In the genomic region with DNA sequence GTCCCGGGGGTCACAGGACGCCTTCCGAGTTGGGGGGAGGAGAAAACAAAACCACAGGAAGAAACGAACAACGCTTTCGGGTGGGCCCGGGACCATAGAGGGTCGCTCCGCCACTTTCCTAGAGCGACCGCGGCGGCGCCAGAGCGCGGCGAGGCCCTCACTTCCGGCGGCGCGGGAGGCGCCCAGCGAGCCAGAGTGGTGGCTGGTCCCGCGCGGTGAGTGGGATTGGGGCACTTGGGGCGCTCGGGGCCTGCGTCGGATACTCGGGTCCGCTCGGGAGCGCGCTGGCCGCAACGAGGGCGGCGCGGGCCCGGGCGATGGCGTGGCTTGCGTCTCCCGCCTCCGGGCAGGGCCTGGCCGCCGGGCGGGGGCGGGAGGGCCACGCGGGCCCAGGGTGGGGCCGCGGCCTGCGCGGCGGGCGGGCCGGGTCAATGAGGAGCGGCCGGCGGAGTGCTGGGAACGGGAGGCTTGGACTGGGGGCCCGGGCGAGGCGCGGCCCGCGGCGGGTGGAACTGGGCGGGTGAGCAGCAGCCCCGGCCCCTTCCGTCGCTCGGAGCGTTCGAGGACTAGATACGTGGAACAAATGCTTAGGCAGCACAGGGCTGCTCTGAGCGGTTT, we compare ENCODE assay signal across 1 cellular context.
TF ChIP-seq lines count a peak whose summit lies in the region.

A gene (plus strand): TSS at position 160 of the 618 bp plus-strand sequence. CDS start 2,446 bp downstream, outside the sequence.

TF ChIP-seq in K562, 482 proteins besides CTCF, POLR2A, EP300 and RAD21 (continued from another document and continues in another):
- TF ChIP-seq, protein P1, sequence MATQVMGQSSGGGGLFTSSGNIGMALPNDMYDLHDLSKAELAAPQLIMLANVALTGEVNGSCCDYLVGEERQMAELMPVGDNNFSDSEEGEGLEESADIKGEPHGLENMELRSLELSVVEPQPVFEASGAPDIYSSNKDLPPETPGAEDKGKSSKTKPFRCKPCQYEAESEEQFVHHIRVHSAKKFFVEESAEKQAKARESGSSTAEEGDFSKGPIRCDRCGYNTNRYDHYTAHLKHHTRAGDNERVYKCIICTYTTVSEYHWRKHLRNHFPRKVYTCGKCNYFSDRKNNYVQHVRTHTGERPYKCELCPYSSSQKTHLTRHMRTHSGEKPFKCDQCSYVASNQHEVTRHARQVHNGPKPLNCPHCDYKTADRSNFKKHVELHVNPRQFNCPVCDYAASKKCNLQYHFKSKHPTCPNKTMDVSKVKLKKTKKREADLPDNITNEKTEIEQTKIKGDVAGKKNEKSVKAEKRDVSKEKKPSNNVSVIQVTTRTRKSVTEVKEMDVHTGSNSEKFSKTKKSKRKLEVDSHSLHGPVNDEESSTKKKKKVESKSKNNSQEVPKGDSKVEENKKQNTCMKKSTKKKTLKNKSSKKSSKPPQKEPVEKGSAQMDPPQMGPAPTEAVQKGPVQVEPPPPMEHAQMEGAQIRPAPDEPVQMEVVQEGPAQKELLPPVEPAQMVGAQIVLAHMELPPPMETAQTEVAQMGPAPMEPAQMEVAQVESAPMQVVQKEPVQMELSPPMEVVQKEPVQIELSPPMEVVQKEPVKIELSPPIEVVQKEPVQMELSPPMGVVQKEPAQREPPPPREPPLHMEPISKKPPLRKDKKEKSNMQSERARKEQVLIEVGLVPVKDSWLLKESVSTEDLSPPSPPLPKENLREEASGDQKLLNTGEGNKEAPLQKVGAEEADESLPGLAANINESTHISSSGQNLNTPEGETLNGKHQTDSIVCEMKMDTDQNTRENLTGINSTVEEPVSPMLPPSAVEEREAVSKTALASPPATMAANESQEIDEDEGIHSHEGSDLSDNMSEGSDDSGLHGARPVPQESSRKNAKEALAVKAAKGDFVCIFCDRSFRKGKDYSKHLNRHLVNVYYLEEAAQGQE (CRISPR knock-in tag; IDR thresholded peaks at IDR 0.05; ENCODE audit: low read depth) = 0 out of 2 replicates have a peak, but pooled peaks have one; percentile 19
- TF ChIP-seq, protein P2, sequence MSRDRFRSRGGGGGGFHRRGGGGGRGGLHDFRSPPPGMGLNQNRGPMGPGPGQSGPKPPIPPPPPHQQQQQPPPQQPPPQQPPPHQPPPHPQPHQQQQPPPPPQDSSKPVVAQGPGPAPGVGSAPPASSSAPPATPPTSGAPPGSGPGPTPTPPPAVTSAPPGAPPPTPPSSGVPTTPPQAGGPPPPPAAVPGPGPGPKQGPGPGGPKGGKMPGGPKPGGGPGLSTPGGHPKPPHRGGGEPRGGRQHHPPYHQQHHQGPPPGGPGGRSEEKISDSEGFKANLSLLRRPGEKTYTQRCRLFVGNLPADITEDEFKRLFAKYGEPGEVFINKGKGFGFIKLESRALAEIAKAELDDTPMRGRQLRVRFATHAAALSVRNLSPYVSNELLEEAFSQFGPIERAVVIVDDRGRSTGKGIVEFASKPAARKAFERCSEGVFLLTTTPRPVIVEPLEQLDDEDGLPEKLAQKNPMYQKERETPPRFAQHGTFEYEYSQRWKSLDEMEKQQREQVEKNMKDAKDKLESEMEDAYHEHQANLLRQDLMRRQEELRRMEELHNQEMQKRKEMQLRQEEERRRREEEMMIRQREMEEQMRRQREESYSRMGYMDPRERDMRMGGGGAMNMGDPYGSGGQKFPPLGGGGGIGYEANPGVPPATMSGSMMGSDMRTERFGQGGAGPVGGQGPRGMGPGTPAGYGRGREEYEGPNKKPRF (IDR thresholded peaks at IDR 0.05; ENCODE audit: low read depth, low read length) = no peak
- TF ChIP-seq BACH1 (tag; IDR thresholded peaks at IDR 0.05) (no peak), IFI16 (CRISPR knock-in tag; IDR thresholded peaks at IDR 0.05) (no peak), CBX5 (IDR thresholded peaks at IDR 0.05; ENCODE audit: borderline replicate concordance, low read depth) (0 out of 2 replicates have a peak, but pooled peaks have one; percentile 66), PML (IDR thresholded peaks at IDR 0.05; ENCODE audit: low read length) (no peak), ZNF347 (CRISPR knock-in tag; IDR thresholded peaks at IDR 0.05; ENCODE audit: low read depth) (no peak), ZFP30 (CRISPR knock-in tag; IDR thresholded peaks at IDR 0.05; ENCODE audit: borderline replicate concordance) (no peak), SNRNP70 (optimal IDR thresholded peaks at IDR 0.05; ENCODE audit: low read depth, low read length) (no peak), CCAR2 (IDR thresholded peaks at IDR 0.05; ENCODE audit: low read depth, low read length) (no peak), NFIC (IDR thresholded peaks at IDR 0.05) (no peak; the same call in 1 of the 2 replicates), C11orf30 (IDR thresholded peaks at IDR 0.05; ENCODE audit: low read depth) (no peak), ZNF584 (CRISPR knock-in tag; IDR thresholded peaks at IDR 0.05; ENCODE audit: low read depth) (peak; percentile 70), NFE2L1 (tag; IDR thresholded peaks at IDR 0.05; ENCODE audit: borderline replicate concordance, low read depth) (no peak), NFIX (CRISPR knock-in tag; IDR thresholded peaks at IDR 0.05; ENCODE audit: low read depth) (no peak), NBN (IDR thresholded peaks at IDR 0.05; ENCODE audit: low read depth) (no peak), LARP7 (IDR thresholded peaks at IDR 0.05) (no peak), ZNF431 (CRISPR knock-in tag; IDR thresholded peaks at IDR 0.05) (peak; percentile 61; the same call in 1 of the 2 replicates), ZNF212 (CRISPR knock-in tag; IDR thresholded peaks at IDR 0.05) (no peak), ZNF589 (CRISPR knock-in tag; IDR thresholded peaks at IDR 0.05; ENCODE audit: low read depth) (peak; percentile 87), IRF2 (CRISPR knock-in tag; IDR thresholded peaks at IDR 0.05) (0 out of 2 replicates have a peak, but pooled peaks have one; percentile 65), HDAC1 (IDR thresholded peaks at IDR 0.05) (0 out of 4 replicates have a peak, but pooled peaks of 1 of the 2 experiments have one; percentile 16), DMBX1 (CRISPR knock-in tag; IDR thresholded peaks at IDR 0.05; ENCODE audit: borderline replicate concordance) (peak; percentile 28; the same call in 1 of the 2 replicates), FOS (IDR thresholded peaks at IDR 0.05; ENCODE audit: extremely low read depth, insufficient read length) (no peak)
- TF ChIP-seq, protein P3, sequence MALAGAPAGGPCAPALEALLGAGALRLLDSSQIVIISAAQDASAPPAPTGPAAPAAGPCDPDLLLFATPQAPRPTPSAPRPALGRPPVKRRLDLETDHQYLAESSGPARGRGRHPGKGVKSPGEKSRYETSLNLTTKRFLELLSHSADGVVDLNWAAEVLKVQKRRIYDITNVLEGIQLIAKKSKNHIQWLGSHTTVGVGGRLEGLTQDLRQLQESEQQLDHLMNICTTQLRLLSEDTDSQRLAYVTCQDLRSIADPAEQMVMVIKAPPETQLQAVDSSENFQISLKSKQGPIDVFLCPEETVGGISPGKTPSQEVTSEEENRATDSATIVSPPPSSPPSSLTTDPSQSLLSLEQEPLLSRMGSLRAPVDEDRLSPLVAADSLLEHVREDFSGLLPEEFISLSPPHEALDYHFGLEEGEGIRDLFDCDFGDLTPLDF (CRISPR knock-in tag; IDR thresholded peaks at IDR 0.05) = peak; percentile 56; the same call in 1 of the 2 replicates
- TF ChIP-seq, protein P4, sequence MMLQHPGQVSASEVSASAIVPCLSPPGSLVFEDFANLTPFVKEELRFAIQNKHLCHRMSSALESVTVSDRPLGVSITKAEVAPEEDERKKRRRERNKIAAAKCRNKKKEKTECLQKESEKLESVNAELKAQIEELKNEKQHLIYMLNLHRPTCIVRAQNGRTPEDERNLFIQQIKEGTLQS (IDR thresholded peaks at IDR 0.05) = no peak
- TF ChIP-seq, protein P4 (CRISPR knock-in tag; conservative IDR thresholded peaks at IDR 0.05) = peak; percentile 22; the same call in 1 of the 2 replicates
- TF ChIP-seq, protein P5, sequence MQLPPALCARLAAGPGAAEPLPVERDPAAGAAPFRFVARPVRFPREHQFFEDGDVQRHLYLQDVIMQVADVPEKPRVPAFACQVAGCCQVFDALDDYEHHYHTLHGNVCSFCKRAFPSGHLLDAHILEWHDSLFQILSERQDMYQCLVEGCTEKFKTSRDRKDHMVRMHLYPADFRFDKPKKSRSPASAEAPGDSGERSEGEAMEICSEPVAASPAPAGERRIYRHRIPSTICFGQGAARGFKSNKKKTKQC (CRISPR knock-in tag; IDR thresholded peaks at IDR 0.05) = peak; percentile 93
- TF ChIP-seq, protein P6, sequence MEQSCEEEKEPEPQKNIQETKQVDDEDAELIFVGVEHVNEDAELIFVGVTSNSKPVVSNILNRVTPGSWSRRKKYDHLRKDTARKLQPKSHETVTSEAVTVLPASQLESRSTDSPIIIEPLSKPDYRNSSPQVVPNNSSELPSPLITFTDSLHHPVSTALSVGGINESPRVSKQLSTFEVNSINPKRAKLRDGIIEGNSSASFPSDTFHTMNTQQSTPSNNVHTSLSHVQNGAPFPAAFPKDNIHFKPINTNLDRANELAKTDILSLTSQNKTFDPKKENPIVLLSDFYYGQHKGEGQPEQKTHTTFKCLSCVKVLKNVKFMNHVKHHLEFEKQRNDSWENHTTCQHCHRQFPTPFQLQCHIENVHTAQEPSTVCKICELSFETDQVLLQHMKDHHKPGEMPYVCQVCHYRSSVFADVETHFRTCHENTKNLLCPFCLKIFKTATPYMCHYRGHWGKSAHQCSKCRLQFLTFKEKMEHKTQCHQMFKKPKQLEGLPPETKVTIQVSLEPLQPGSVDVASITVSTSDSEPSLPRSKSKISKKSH (CRISPR knock-in tag; IDR thresholded peaks at IDR 0.05) = no peak
- TF ChIP-seq, protein P7, sequence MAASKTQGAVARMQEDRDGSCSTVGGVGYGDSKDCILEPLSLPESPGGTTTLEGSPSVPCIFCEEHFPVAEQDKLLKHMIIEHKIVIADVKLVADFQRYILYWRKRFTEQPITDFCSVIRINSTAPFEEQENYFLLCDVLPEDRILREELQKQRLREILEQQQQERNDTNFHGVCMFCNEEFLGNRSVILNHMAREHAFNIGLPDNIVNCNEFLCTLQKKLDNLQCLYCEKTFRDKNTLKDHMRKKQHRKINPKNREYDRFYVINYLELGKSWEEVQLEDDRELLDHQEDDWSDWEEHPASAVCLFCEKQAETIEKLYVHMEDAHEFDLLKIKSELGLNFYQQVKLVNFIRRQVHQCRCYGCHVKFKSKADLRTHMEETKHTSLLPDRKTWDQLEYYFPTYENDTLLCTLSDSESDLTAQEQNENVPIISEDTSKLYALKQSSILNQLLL (CRISPR knock-in tag; IDR thresholded peaks at IDR 0.05; ENCODE audit: borderline replicate concordance) = no peak
- TF ChIP-seq, protein P8, sequence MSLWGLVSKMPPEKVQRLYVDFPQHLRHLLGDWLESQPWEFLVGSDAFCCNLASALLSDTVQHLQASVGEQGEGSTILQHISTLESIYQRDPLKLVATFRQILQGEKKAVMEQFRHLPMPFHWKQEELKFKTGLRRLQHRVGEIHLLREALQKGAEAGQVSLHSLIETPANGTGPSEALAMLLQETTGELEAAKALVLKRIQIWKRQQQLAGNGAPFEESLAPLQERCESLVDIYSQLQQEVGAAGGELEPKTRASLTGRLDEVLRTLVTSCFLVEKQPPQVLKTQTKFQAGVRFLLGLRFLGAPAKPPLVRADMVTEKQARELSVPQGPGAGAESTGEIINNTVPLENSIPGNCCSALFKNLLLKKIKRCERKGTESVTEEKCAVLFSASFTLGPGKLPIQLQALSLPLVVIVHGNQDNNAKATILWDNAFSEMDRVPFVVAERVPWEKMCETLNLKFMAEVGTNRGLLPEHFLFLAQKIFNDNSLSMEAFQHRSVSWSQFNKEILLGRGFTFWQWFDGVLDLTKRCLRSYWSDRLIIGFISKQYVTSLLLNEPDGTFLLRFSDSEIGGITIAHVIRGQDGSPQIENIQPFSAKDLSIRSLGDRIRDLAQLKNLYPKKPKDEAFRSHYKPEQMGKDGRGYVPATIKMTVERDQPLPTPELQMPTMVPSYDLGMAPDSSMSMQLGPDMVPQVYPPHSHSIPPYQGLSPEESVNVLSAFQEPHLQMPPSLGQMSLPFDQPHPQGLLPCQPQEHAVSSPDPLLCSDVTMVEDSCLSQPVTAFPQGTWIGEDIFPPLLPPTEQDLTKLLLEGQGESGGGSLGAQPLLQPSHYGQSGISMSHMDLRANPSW (CRISPR knock-in tag; IDR thresholded peaks at IDR 0.05) = no peak
- TF ChIP-seq, protein P9, sequence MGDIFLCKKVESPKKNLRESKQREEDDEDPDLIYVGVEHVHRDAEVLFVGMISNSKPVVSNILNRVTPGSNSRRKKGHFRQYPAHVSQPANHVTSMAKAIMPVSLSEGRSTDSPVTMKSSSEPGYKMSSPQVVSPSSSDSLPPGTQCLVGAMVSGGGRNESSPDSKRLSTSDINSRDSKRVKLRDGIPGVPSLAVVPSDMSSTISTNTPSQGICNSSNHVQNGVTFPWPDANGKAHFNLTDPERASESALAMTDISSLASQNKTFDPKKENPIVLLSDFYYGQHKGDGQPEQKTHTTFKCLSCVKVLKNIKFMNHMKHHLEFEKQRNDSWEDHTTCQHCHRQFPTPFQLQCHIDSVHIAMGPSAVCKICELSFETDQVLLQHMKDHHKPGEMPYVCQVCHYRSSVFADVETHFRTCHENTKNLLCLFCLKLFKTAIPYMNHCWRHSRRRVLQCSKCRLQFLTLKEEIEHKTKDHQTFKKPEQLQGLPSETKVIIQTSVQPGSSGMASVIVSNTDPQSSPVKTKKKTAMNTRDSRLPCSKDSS (IDR thresholded peaks at IDR 0.05; ENCODE audit: low read depth, partially characterized antibody) = no peak
- TF ChIP-seq, protein P10, sequence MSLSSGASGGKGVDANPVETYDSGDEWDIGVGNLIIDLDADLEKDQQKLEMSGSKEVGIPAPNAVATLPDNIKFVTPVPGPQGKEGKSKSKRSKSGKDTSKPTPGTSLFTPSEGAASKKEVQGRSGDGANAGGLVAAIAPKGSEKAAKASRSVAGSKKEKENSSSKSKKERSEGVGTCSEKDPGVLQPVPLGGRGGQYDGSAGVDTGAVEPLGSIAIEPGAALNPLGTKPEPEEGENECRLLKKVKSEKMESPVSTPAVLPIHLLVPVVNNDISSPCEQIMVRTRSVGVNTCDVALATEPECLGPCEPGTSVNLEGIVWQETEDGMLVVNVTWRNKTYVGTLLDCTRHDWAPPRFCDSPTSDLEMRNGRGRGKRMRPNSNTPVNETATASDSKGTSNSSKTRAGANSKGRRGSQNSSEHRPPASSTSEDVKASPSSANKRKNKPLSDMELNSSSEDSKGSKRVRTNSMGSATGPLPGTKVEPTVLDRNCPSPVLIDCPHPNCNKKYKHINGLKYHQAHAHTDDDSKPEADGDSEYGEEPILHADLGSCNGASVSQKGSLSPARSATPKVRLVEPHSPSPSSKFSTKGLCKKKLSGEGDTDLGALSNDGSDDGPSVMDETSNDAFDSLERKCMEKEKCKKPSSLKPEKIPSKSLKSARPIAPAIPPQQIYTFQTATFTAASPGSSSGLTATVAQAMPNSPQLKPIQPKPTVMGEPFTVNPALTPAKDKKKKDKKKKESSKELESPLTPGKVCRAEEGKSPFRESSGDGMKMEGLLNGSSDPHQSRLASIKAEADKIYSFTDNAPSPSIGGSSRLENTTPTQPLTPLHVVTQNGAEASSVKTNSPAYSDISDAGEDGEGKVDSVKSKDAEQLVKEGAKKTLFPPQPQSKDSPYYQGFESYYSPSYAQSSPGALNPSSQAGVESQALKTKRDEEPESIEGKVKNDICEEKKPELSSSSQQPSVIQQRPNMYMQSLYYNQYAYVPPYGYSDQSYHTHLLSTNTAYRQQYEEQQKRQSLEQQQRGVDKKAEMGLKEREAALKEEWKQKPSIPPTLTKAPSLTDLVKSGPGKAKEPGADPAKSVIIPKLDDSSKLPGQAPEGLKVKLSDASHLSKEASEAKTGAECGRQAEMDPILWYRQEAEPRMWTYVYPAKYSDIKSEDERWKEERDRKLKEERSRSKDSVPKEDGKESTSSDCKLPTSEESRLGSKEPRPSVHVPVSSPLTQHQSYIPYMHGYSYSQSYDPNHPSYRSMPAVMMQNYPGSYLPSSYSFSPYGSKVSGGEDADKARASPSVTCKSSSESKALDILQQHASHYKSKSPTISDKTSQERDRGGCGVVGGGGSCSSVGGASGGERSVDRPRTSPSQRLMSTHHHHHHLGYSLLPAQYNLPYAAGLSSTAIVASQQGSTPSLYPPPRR (CRISPR knock-in tag; IDR thresholded peaks at IDR 0.05; ENCODE audit: borderline replicate concordance) = no peak
